10 cellular contexts compared by ENCODE assay signal in genomic region chr7:117399820-117400422, GRCh38. TPM values are rescaled to one million over a fixed set of nuclear protein-coding genes. Genes with fewer than 3 reads are reported as not detected.
A peak's percentile ranks its signal among the peaks of the same experiment; 100 is the strongest.
DNase-seq lines count a peak whose midpoint lies in the region; ATAC-seq, FAIRE-seq and TF ChIP-seq lines count a peak whose summit lies in the region.
"Had no signal": no experiment of that assay in that cellular context is flagged by ENCODE, and none has a peak within 500 bp of the region (broad histone marks: within the 10 kb centered on the region; RNA-seq: fewer than 3 reads in every experiment).

No MANE protein-coding gene starts in this region.

- CTCF ChIA-PET in A673 (lab: Charles Lee) = no interaction called here

- no peak overlapping the region for H3K27ac ChIP-seq in A673 (ENCODE audit: low read depth, low read length, poor library complexity, severe bottlenecking)
- H3K27ac ChIP-seq in foreskin keratinocyte = no peak overlapping the region

- H3K4me3 ChIP-seq in A673 (ENCODE audit: low read depth, low read length, poor library complexity, severe bottlenecking) (no peak overlapping the region), GM12865 (ENCODE audit: low read depth, low read length) (no peak overlapping the region)

- no peaks in the 10 kb centered on the region for H3K9me3 Mint-ChIP-seq in stimulated activated naive B cell treated with anti-CD40 and anti-IgM and Interleukin-4, amounts not matched to agents 10 μg/mL and 1 μg/mL and 100 μg/mL, for 72 hours

- H3K4me1 Mint-ChIP-seq in stimulated activated naive B cell treated with anti-CD40 and anti-IgM and Interleukin-4, amounts not matched to agents 10 μg/mL and 1 μg/mL and 100 μg/mL, for 72 hours = no peaks in the 10 kb centered on the region
- H3K4me1 Mint-ChIP-seq: T-helper 17 cell had no signal

- no peaks in the 10 kb centered on the region for H3K36me3 ChIP-seq in A673 (ENCODE audit: insufficient read depth, low read length, poor library complexity, severe bottlenecking)

- no peaks in the 10 kb centered on the region for H3K27me3 Mint-ChIP-seq in stimulated activated naive B cell treated with anti-CD40 and anti-IgM and Interleukin-4, amounts not matched to agents 10 μg/mL and 1 μg/mL and 100 μg/mL, for 72 hours
- H3K27me3 Mint-ChIP-seq: T-helper 17 cell had no signal

- no peaks in the 10 kb centered on the region for H3K9me3 ChIP-seq in A673 (ENCODE audit: low read depth, low read length, poor library complexity, severe bottlenecking)

- intact Hi-C loops in A673 (cut with micrococcal nuclease; ENCODE audit: unreplicated experiment) = loop anchor here (2.0 to 5.0 kb wide), 3 partner anchors 272 to 852 kb away; no protein-coding TSS in a partner anchor

- H3K27ac Mint-ChIP-seq in stimulated activated naive B cell treated with anti-CD40 and anti-IgM and Interleukin-4, amounts not matched to agents 10 μg/mL and 1 μg/mL and 100 μg/mL, for 72 hours = no peak overlapping the region
- H3K27ac Mint-ChIP-seq: T-helper 17 cell had no signal

- no peak overlapping the region for H3K4me3 Mint-ChIP-seq in stimulated activated naive B cell treated with anti-CD40 and anti-IgM and Interleukin-4, amounts not matched to agents 10 μg/mL and 1 μg/mL and 100 μg/mL, for 72 hours
- H3K4me3 Mint-ChIP-seq: T-helper 17 cell had no signal

- POLR2A ChIA-PET in A673 (lab: Charles Lee; ENCODE audit: low non-redundant PET) = no interaction called here

- no TSS peak for BruUV-seq in A673 (replicated peaks; lab: Mats Ljungman, UMichigan)

- TF ChIP-seq CTCF in A673 (conservative IDR thresholded peaks at IDR 0.05; ENCODE audit: low read depth, low read length) (peak; percentile 68), GM12865 (IDR thresholded peaks at IDR 0.05; ENCODE audit: insufficient read depth, low read depth, low read length, missing control alignments) (no peak), foreskin keratinocyte (conservative IDR thresholded peaks at IDR 0.05) (peak; percentile 72)

- no peaks in the 10 kb centered on the region for H3K36me3 Mint-ChIP-seq in stimulated activated naive B cell treated with anti-CD40 and anti-IgM and Interleukin-4, amounts not matched to agents 10 μg/mL and 1 μg/mL and 100 μg/mL, for 72 hours

- ATAC-seq in foreskin keratinocyte = no peak
- ATAC-seq in stimulated activated naive B cell treated with anti-CD40 and anti-IgM and Interleukin-4, amounts not matched to agents 10 μg/mL and 1 μg/mL and 100 μg/mL, for 72 hours (replicated peaks) = no peak
- ATAC-seq in GM19035 (IDR thresholded peaks at IDR 0.05; ENCODE audit: unreplicated experiment) = no peak
- ATAC-seq: T-helper 17 cell had no signal

- H3K27me3 ChIP-seq in A673 (replicated peaks; ENCODE audit: insufficient read depth, low read depth, low read length, poor library complexity) = no peaks in the 10 kb centered on the region
- H3K27me3 ChIP-seq in foreskin keratinocyte = no peaks in the 10 kb centered on the region

- no peaks in the 10 kb centered on the region for H3K4me1 ChIP-seq in A673 (ENCODE audit: insufficient read depth, low read length, poor library complexity, severe bottlenecking)
- no peaks in the 10 kb centered on the region for H3K4me1 ChIP-seq in foreskin keratinocyte

- peak; percentile 90 for FAIRE-seq in RCC 7860 (lab: Jason Lieb, UNC)

- DNase-seq in A673 (ENCODE audit: low spot score) = peak; percentile 19
- peak; percentile 6 for DNase-seq in GM12865 (ENCODE audit: low read depth)
- DNase-seq in RCC 7860 (ENCODE audit: low spot score) = peak; percentile 49
- no peak for DNase-seq in foreskin keratinocyte
- DNase-seq in DMS153 treated with DMSO at 0.1 percent for 48 hours (lab: John Stamatoyannopoulos, UW; ENCODE audit: unreplicated experiment) = no peak
- no peak for DNase-seq in stimulated activated naive B cell treated with anti-CD40 and anti-IgM and Interleukin-4, amounts not matched to agents 10 μg/mL and 1 μg/mL and 100 μg/mL, for 72 hours
- DNase-seq in T-helper 1 cell = no peak
- DNase-seq: T-helper 17 cell had no signal

RNA-seq across cellular contexts. Expression of gene ASZ1, which starts 27.4 kb away (rescaled TPM):
- total RNA-seq in A673 (2021) (not detected in 2 replicates), foreskin keratinocyte (not detected in 2 replicates)
- not detected in 2 replicates for polyA plus RNA-seq in foreskin keratinocyte
- total RNA-seq: subcutaneous adipose tissue, T-helper 17 cell had no signal

Comparison
In these comparisons a context has a peak if more than half of its experiments do, and no peak if none do; other contexts are left out.
1. DNase-seq: peak in A673 (single experiment), GM12865 (single experiment) and RCC 7860 (single experiment); none in foreskin keratinocyte (0 of 2), DMS153 treated with DMSO at 0.1 percent for 48 hours (single experiment), stimulated activated naive B cell treated with anti-CD40 and anti-IgM and Interleukin-4, amounts not matched to agents 10 μg/mL and 1 μg/mL and 100 μg/mL, for 72 hours (single experiment) and T-helper 1 cell (0 of 5).